Comparison of ENCODE assay signal across 31 cellular contexts in the genomic region with DNA sequence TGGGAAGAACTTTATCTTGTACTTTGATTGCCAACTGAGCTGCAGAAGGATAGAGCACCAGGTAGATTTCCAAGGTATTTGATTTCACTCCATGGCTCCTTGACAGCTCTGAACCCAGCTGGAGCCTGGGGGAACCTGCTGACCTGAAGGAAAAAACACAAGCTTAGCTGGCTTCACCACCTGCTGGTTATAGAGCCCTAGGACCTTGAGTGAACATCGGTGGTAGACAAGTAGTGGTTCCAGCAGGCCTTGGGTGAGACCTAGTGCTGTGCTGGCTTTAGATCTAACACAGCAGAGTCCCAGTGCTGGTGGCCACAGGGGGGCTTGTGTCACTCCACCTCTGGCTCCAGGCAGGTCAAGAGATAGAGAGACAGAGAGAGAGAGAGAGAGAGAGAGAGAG.
"Had no signal": no experiment of that assay in that cellular context is flagged by ENCODE, and none has a peak within 500 bp of the region (broad histone marks: within the 10 kb centered on the region; RNA-seq: fewer than 3 reads in every experiment).

No MANE protein-coding gene starts in this region.

- H3K9me3 ChIP-seq: pancreas, prostate gland, sigmoid colon, suprapubic skin, upper lobe of right lung had no signal

- H3K4me3 ChIP-seq: heart left ventricle, left lung, lower lobe of right lung, mucosa of descending colon, pancreas, prostate gland, sigmoid colon, spleen, suprapubic skin, thoracic aorta, tibial artery, upper lobe of right lung had no signal

- H3K27me3 ChIP-seq: heart left ventricle, left lung, pancreas, sigmoid colon, spleen, suprapubic skin, tibial artery, upper lobe of right lung had no signal

- DNase-seq: heart left ventricle; hypothalamus; kidney; left colon; left lung; lower lobe of right lung; mammary epithelial cell; mesenchymal stem cell; midbrain; mucosa of descending colon; naive thymus-derived CD4-positive, alpha-beta T cell; nucleus accumbens; pancreas; retina; sigmoid colon; small intestine; spleen; stimulated activated CD4-positive, alpha-beta T cell treated with anti-CD3 and anti-CD28 coated beads, Interleukin-4, amount 100 ng/mL, for 24 hours; stimulated activated naive CD4-positive, alpha-beta T cell; tibial artery; trophoblast cell; upper lobe of right lung had no signal

- H3K4me1 ChIP-seq: heart left ventricle, left lung, lower lobe of right lung, pancreas, prostate gland, sigmoid colon, spleen, suprapubic skin, tibial artery, upper lobe of right lung had no signal

- H3K27me3 Mint-ChIP-seq: naive thymus-derived CD4-positive, alpha-beta T cell; natural killer cell treated with Interleukin-12 subunit alpha and Interleukin-12 subunit beta and Interleukin-15 and Interleukin-18, amount 100 ng/mL, for 72 hours; stimulated activated naive CD8-positive, alpha-beta T cell treated with anti-CD3 and anti-CD28 coated beads, Interleukin-15, Interleukin-2, amounts not matched to agents 100 ng/mL and 50 ng/mL, for 24 hours had no signal

- ATAC-seq: heart left ventricle; left colon; left lung; mucosa of descending colon; naive thymus-derived CD4-positive, alpha-beta T cell; natural killer cell treated with Interleukin-12 subunit alpha and Interleukin-12 subunit beta and Interleukin-15 and Interleukin-18, amount 100 ng/mL, for 72 hours; pancreas; right cardiac atrium; stimulated activated effector memory CD8-positive, alpha-beta T cell treated with anti-CD3 and anti-CD28 coated beads, Interleukin-12 subunit alpha, Interleukin-12 subunit beta, amount 100 ng/mL, for 72 hours had no signal

- H3K27ac ChIP-seq: heart left ventricle, left lung, lower lobe of right lung, pancreas, prostate gland, sigmoid colon, spleen, suprapubic skin, thoracic aorta, tibial artery, upper lobe of right lung had no signal

- H3K36me3 Mint-ChIP-seq: stimulated activated effector memory CD8-positive, alpha-beta T cell treated with anti-CD3 and anti-CD28 coated beads, Interleukin-12 subunit alpha, Interleukin-12 subunit beta, amount 100 ng/mL, for 72 hours had no signal

- H3K36me3 ChIP-seq: heart left ventricle, left lung, lower lobe of right lung, pancreas, prostate gland, sigmoid colon, spleen, suprapubic skin, thoracic aorta, tibial artery, upper lobe of right lung had no signal

- H3K27ac Mint-ChIP-seq: natural killer cell treated with Interleukin-12 subunit alpha and Interleukin-12 subunit beta and Interleukin-15 and Interleukin-18, amount 100 ng/mL, for 72 hours; stimulated activated effector memory CD8-positive, alpha-beta T cell treated with anti-CD3 and anti-CD28 coated beads, Interleukin-12 subunit alpha, Interleukin-12 subunit beta, amount 100 ng/mL, for 72 hours; stimulated activated naive CD8-positive, alpha-beta T cell treated with anti-CD3 and anti-CD28 coated beads, Interleukin-15, Interleukin-2, amounts not matched to agents 100 ng/mL and 50 ng/mL, for 24 hours had no signal

- FAIRE-seq: islet of Langerhans, kidney, pancreas, small intestine, urothelium cell line had no signal

- H3K4me3 Mint-ChIP-seq: naive thymus-derived CD4-positive, alpha-beta T cell; natural killer cell treated with Interleukin-12 subunit alpha and Interleukin-12 subunit beta and Interleukin-15 and Interleukin-18, amount 100 ng/mL, for 72 hours; stimulated activated effector memory CD8-positive, alpha-beta T cell treated with anti-CD3 and anti-CD28 coated beads, Interleukin-12 subunit alpha, Interleukin-12 subunit beta, amount 100 ng/mL, for 72 hours; stimulated activated naive CD8-positive, alpha-beta T cell treated with anti-CD3 and anti-CD28 coated beads, Interleukin-15, Interleukin-2, amounts not matched to agents 100 ng/mL and 50 ng/mL, for 24 hours had no signal

- H3K4me1 Mint-ChIP-seq: stimulated activated effector memory CD8-positive, alpha-beta T cell treated with anti-CD3 and anti-CD28 coated beads, Interleukin-12 subunit alpha, Interleukin-12 subunit beta, amount 100 ng/mL, for 72 hours had no signal
